Comparison of ENCODE assay signal across 13 cellular contexts in genomic region chr6:112232845-112233256, GRCh38. TPM values are rescaled to one million over a fixed set of nuclear protein-coding genes. Genes with fewer than 3 reads are reported as not detected.
DNase-seq lines count a peak whose midpoint lies in the region; ATAC-seq and TF ChIP-seq lines count a peak whose summit lies in the region.
"Had no signal": no experiment of that assay in that cellular context is flagged by ENCODE, and none has a peak within 500 bp of the region (broad histone marks: within the 10 kb centered on the region; RNA-seq: fewer than 3 reads in every experiment).

No MANE protein-coding gene starts in this region.

- DNase-seq in NCI-H345 (lab: John Stamatoyannopoulos, UW), result peak; percentile 5
- no peak for DNase-seq in NCI-H345 treated with DMSO at 0.1 percent for 48 hours (lab: John Stamatoyannopoulos, UW; ENCODE audit: unreplicated experiment)
- no peak for DNase-seq in esophagus squamous epithelium (lab: John Stamatoyannopoulos, UW)
- no peak for DNase-seq in vagina (ENCODE audit: extremely low spot score in 2 of 2)
- DNase-seq in SKM-1 (lab: John Stamatoyannopoulos, UW; ENCODE audit: unreplicated experiment), result no peak
- DNase-seq in middle frontal gyrus (ENCODE audit: extremely low spot score, low spot score), result no peak
- DNase-seq: activated CD4-positive, CD25-positive, alpha-beta regulatory T cell treated with anti-CD3 and anti-CD28 coated beads, Interleukin-2, amount 50 U/mL, for 72 hours; OCI-M1 had no signal

- TF ChIP-seq POLR2A in esophagus squamous epithelium (IDR thresholded peaks at IDR 0.05) (no peak), vagina (IDR thresholded peaks at IDR 0.05) (no peak)

- intact Hi-C loops in esophagus squamous epithelium (cut with DNase I) (no loop called here), vagina (cut with DNase I) (no loop called here)

- H3K4me3 ChIP-seq in esophagus squamous epithelium, result peak overlapping the region in 1 of 4 donors; percentile 17
- H3K4me3 ChIP-seq in muscle layer of duodenum (ENCODE audit: low read depth in 1 of 2, low read length in 2 of 2), result no peak overlapping the region
- no peak overlapping the region for H3K4me3 ChIP-seq in vagina
- H3K4me3 ChIP-seq: A549, neural progenitor cell had no signal

- H3K4me1 ChIP-seq in esophagus squamous epithelium (peaks cover 9 to 72% (median 30%) of the 10 kb centered on the region in 3 donors), muscle layer of duodenum (ENCODE audit: control insufficient read depth in 1 of 2, insufficient read depth in 2 of 2, low read length in 2 of 2) (peaks cover 10 to 28% of the 10 kb centered on the region in 2 donors), vagina (peaks cover 70% of the 10 kb centered on the region)

- no peaks in the 10 kb centered on the region for H3K36me3 ChIP-seq in esophagus squamous epithelium
- no peaks in the 10 kb centered on the region for H3K36me3 ChIP-seq in muscle layer of duodenum (ENCODE audit: control insufficient read depth in 1 of 2, insufficient read depth in 2 of 2, low read length in 2 of 2)
- H3K36me3 ChIP-seq in vagina, result no peaks in the 10 kb centered on the region
- H3K36me3 ChIP-seq: neural progenitor cell had no signal

- H3K9me3 ChIP-seq in esophagus squamous epithelium (no peaks in the 10 kb centered on the region), muscle layer of duodenum (ENCODE audit: control insufficient read depth in 1 of 2, low read length in 2 of 2) (no peaks in the 10 kb centered on the region), vagina (no peaks in the 10 kb centered on the region)
- H3K9me3 ChIP-seq: A549 had no signal

- ATAC-seq in HG02938 (IDR thresholded peaks at IDR 0.05; ENCODE audit: unreplicated experiment), result no peak
- ATAC-seq: A549; activated naive CD4-positive, alpha-beta T cell treated with anti-CD3 and anti-CD28 coated beads, Interleukin-2, amount 50 U/mL, for 72 hours had no signal

- H3K27ac ChIP-seq in esophagus squamous epithelium (peak overlapping the region; percentile 49 to 80 (median 79)), muscle layer of duodenum (ENCODE audit: low read length) (peak overlapping the region; percentile 90), vagina (peak overlapping the region; percentile 59)
- H3K27ac ChIP-seq: neural progenitor cell had no signal

- WGBS in esophagus squamous epithelium, 2 donors, result 55 to 65% methylated on average over 5 of the region's 5 CpGs

- no peaks in the 10 kb centered on the region for H3K27me3 ChIP-seq in esophagus squamous epithelium
- H3K27me3 ChIP-seq in muscle layer of duodenum (ENCODE audit: low read depth, low read length), result no peaks in the 10 kb centered on the region
- no peaks in the 10 kb centered on the region for H3K27me3 ChIP-seq in vagina
- H3K27me3 ChIP-seq: neural progenitor cell had no signal

- no peak for TF ChIP-seq CTCF in esophagus squamous epithelium (IDR thresholded peaks at IDR 0.05)
- TF ChIP-seq CTCF in vagina (IDR thresholded peaks at IDR 0.05), result no peak

RNA-seq across cellular contexts. Expression of gene LAMA4, which starts 21.5 kb away (rescaled TPM):
- total RNA-seq in esophagus squamous epithelium (100 to 1,000 TPM in 1 of 4 donors, 10 to 100 TPM in 1, 1 to 10 TPM in 2; 8.1 to 116 (median 19.0) TPM), vagina (56.5 TPM)
- total RNA-seq: activated naive CD4-positive, alpha-beta T cell treated with anti-CD3 and anti-CD28 coated beads, Interleukin-2, amount 50 U/mL, for 72 hours had no signal
